In genomic region chr5:181260720-181261319, GRCh38 we compare ENCODE assay signal across 8 cellular contexts. TPM values are rescaled to one million over a fixed set of nuclear protein-coding genes. Genes with fewer than 3 reads are reported as not detected.
DNase-seq lines count a peak whose midpoint lies in the region; ATAC-seq and TF ChIP-seq lines count a peak whose summit lies in the region.

Gene TRIM52, minus strand, starts transcription at chr5:181261143. Its CDS starts 330 bp downstream, at chr5:181260813.

- H3K4me1 Mint-ChIP-seq in effector memory CD8-positive, alpha-beta T cell (ENCODE audit: low read depth in 2 of 2), result peaks cover 45 to 50% of the 10 kb centered on the region in 2 donors
- H3K4me1 Mint-ChIP-seq in mesothelial cell of epicardium, result peaks cover 36% of the 10 kb centered on the region

- ATAC-seq in GM19438 (IDR thresholded peaks at IDR 0.05; ENCODE audit: low read depth, unreplicated experiment) (peak; percentile 76), HG03575 (IDR thresholded peaks at IDR 0.05; ENCODE audit: extremely low read depth, insufficient number of reproducible peaks, low FRiP score, unreplicated experiment) (peak; percentile 46)
- ATAC-seq in effector memory CD8-positive, alpha-beta T cell (replicated peaks), result peak; percentile 83

- TF ChIP-seq CTCF in mesothelial cell of epicardium (IDR thresholded peaks at IDR 0.05; ENCODE audit: unreplicated experiment), result no peak

- H3K27ac Mint-ChIP-seq in effector memory CD8-positive, alpha-beta T cell, result peak within 1 kb of the TSS; percentile 98
- peak within 1 kb of the TSS; percentile 97 for H3K27ac Mint-ChIP-seq in mesothelial cell of epicardium

- no peaks in the 10 kb centered on the region for H3K9me3 Mint-ChIP-seq in effector memory CD8-positive, alpha-beta T cell
- no peaks in the 10 kb centered on the region for H3K9me3 Mint-ChIP-seq in mesothelial cell of epicardium

- no peaks in the 10 kb centered on the region for H3K27me3 Mint-ChIP-seq in effector memory CD8-positive, alpha-beta T cell
- H3K27me3 Mint-ChIP-seq in mesothelial cell of epicardium (ENCODE audit: low read depth), result no peaks in the 10 kb centered on the region

- DNase-seq in AG08396 (ENCODE audit: low spot score) (peak; percentile 89), mesothelial cell of epicardium (ENCODE audit: low spot score in 2 of 2, unreplicated experiment in 2 of 2) (peak; percentile 84 to 93), NCI-H2029 treated with DMSO at 0.1 percent for 48 hours (lab: John Stamatoyannopoulos, UW) (no peak)
- DNase-seq in activated CD4-positive, alpha-beta T cell treated with anti-CD3 and anti-CD28 coated beads, Interleukin-2, amount 50 U/mL, for 4 hours, result peak; percentile 85 to 88
- peak; percentile 87 for DNase-seq in effector memory CD8-positive, alpha-beta T cell
- peak; percentile 79 to 85 for DNase-seq in stimulated activated CD8-positive, alpha-beta memory T cell treated with anti-CD3 and anti-CD28 coated beads, Interleukin-2, amount 100 ng/mL, for 48 hours (ENCODE audit: low read depth in 2 of 2)

- peaks cover 37% of the 10 kb centered on the region for H3K36me3 Mint-ChIP-seq in effector memory CD8-positive, alpha-beta T cell (ENCODE audit: insufficient read depth)
- H3K36me3 Mint-ChIP-seq in mesothelial cell of epicardium, result peaks cover 16% of the 10 kb centered on the region

- peak within 1 kb of the TSS; percentile 97 to 98 for H3K4me3 Mint-ChIP-seq in effector memory CD8-positive, alpha-beta T cell
- H3K4me3 Mint-ChIP-seq in mesothelial cell of epicardium, result peak within 1 kb of the TSS; percentile 100

RNA-seq across cellular contexts. Expression of gene TRIM52, which starts in this region (rescaled TPM):
- 12.8 to 14.6 TPM (median 13.3 TPM) in 3 replicates for total RNA-seq in mesothelial cell of epicardium
